In genomic region chr4:131499139-131499873, GRCh38 we compare ENCODE assay signal across 11 cellular contexts.
DNase-seq lines count a peak whose midpoint lies in the region; TF ChIP-seq lines count a peak whose summit lies in the region.
"Had no signal": no experiment of that assay in that cellular context is flagged by ENCODE, and none has a peak within 500 bp of the region (broad histone marks: within the 10 kb centered on the region; RNA-seq: fewer than 3 reads in every experiment).

No MANE protein-coding gene starts in this region.

- intact Hi-C loops in tibial artery (cut with DNase I; ENCODE audit: low total_unique reads), result no loop called here

- DNase-seq in AG08395 (ENCODE audit: low spot score) (peak; percentile 0), KBM-7 (peak; percentile 1), SHP77 treated with DMSO at 0.1 percent for 48 hours (lab: John Stamatoyannopoulos, UW) (peak; percentile 70), fibroblast of pulmonary artery (ENCODE audit: low read depth) (peak; percentile 87), tibial artery (no peak)
- DNase-seq in activated CD4-positive, alpha-beta T cell treated with anti-CD3 and anti-CD28 coated beads for 48 hours, result no peak
- DNase-seq in stimulated activated CD4-positive, alpha-beta T cell treated with anti-CD3 and anti-CD28 coated beads, Interleukin-15, amount 100 ng/mL, for 24 hours, result no peak
- no peak for DNase-seq in stimulated activated CD4-positive, alpha-beta T cell treated with anti-CD3 and anti-CD28 coated beads, Interleukin-2, amount 100 ng/mL, for 48 hours
- DNase-seq: head of caudate nucleus, T-cell had no signal

- no peak overlapping the region for H3K27ac ChIP-seq in tibial artery
- H3K27ac ChIP-seq: cardiac muscle cell had no signal

- H3K4me3 ChIP-seq in fibroblast of pulmonary artery (replicated peaks; ENCODE audit: low read depth, low read length), result no peak overlapping the region
- H3K4me3 ChIP-seq in tibial artery, result no peak overlapping the region
- H3K4me3 ChIP-seq: cardiac muscle cell had no signal

- H3K36me3 ChIP-seq in tibial artery, result no peaks in the 10 kb centered on the region
- H3K36me3 ChIP-seq: cardiac muscle cell had no signal

- TF ChIP-seq CTCF in fibroblast of pulmonary artery (IDR thresholded peaks at IDR 0.05; ENCODE audit: low read length, missing control alignments) (no peak), tibial artery (IDR thresholded peaks at IDR 0.05) (no peak)

- in situ Hi-C loops in KBM-7 (cut with MboI; ENCODE audit: low pct_unique_long_range_greater_than_20kb, low sequenced_read_pairs), result no loop called here

- H3K4me1 ChIP-seq in tibial artery, result no peaks in the 10 kb centered on the region

- no peaks in the 10 kb centered on the region for H3K27me3 ChIP-seq in tibial artery
- H3K27me3 ChIP-seq: cardiac muscle cell had no signal

- no peaks in the 10 kb centered on the region for H3K9me3 ChIP-seq in tibial artery

Comparison
In these comparisons a context has a peak if more than half of its experiments do, and no peak if none do; other contexts are left out.
1. DNase-seq: peak in AG08395 (single experiment), KBM-7 (single experiment), SHP77 treated with DMSO at 0.1 percent for 48 hours (single experiment) and fibroblast of pulmonary artery (single experiment); none in activated CD4-positive, alpha-beta T cell treated with anti-CD3 and anti-CD28 coated beads for 48 hours (single experiment), stimulated activated CD4-positive, alpha-beta T cell treated with anti-CD3 and anti-CD28 coated beads, Interleukin-15, amount 100 ng/mL, for 24 hours (single experiment), stimulated activated CD4-positive, alpha-beta T cell treated with anti-CD3 and anti-CD28 coated beads, Interleukin-2, amount 100 ng/mL, for 48 hours (0 of 2) and tibial artery (0 of 2).